Comparison of ENCODE assay signal across 1 cellular context in genomic region chr20:36235892-36236785, GRCh38.
TF ChIP-seq lines count a peak whose summit lies in the region.

Gene AAR2 (plus strand): TSS chr20:36236478. CDS start chr20:36239869, 3,391 bp downstream.

TF ChIP-seq in K562, 482 proteins besides CTCF, POLR2A, EP300 and RAD21 (continued from another document and continues in another):
- TF ChIP-seq, protein P1, sequence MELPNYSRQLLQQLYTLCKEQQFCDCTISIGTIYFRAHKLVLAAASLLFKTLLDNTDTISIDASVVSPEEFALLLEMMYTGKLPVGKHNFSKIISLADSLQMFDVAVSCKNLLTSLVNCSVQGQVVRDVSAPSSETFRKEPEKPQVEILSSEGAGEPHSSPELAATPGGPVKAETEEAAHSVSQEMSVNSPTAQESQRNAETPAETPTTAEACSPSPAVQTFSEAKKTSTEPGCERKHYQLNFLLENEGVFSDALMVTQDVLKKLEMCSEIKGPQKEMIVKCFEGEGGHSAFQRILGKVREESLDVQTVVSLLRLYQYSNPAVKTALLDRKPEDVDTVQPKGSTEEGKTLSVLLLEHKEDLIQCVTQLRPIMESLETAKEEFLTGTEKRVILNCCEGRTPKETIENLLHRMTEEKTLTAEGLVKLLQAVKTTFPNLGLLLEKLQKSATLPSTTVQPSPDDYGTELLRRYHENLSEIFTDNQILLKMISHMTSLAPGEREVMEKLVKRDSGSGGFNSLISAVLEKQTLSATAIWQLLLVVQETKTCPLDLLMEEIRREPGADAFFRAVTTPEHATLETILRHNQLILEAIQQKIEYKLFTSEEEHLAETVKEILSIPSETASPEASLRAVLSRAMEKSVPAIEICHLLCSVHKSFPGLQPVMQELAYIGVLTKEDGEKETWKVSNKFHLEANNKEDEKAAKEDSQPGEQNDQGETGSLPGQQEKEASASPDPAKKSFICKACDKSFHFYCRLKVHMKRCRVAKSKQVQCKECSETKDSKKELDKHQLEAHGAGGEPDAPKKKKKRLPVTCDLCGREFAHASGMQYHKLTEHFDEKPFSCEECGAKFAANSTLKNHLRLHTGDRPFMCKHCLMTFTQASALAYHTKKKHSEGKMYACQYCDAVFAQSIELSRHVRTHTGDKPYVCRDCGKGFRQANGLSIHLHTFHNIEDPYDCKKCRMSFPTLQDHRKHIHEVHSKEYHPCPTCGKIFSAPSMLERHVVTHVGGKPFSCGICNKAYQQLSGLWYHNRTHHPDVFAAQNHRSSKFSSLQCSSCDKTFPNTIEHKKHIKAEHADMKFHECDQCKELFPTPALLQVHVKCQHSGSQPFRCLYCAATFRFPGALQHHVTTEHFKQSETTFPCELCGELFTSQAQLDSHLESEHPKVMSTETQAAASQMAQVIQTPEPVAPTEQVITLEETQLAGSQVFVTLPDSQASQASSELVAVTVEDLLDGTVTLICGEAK (IDR thresholded peaks at IDR 0.05), result peak; percentile 99
- TF ChIP-seq, protein P1 (CRISPR knock-in tag; IDR thresholded peaks at IDR 0.05), result no peak
- no peak for TF ChIP-seq NR3C1 (CRISPR knock-in tag; IDR thresholded peaks at IDR 0.05)
- no peak for TF ChIP-seq FOXA3 (CRISPR knock-in tag; conservative IDR thresholded peaks at IDR 0.05 in 1 of 2, IDR thresholded peaks at IDR 0.05 in 1 of 2)
- TF ChIP-seq TBP (optimal IDR thresholded peaks at IDR 0.05; ENCODE audit: low read depth, low read length), result peak; percentile 93
- TF ChIP-seq NCOR1 (IDR thresholded peaks at IDR 0.05), result no peak
- peak; percentile 35 for TF ChIP-seq ZFP36 (IDR thresholded peaks at IDR 0.05; ENCODE audit: low read depth, low read length, partially characterized antibody)
- TF ChIP-seq CREB3L1 (IDR thresholded peaks at IDR 0.05; ENCODE audit: borderline replicate concordance, low read depth), result peak; percentile 47; the same call in 1 of the 2 replicates
- 0 out of 2 replicates have a peak, but pooled peaks have one; percentile 37 for TF ChIP-seq DMBX1 (CRISPR knock-in tag; IDR thresholded peaks at IDR 0.05; ENCODE audit: borderline replicate concordance)
- TF ChIP-seq, protein P2, sequence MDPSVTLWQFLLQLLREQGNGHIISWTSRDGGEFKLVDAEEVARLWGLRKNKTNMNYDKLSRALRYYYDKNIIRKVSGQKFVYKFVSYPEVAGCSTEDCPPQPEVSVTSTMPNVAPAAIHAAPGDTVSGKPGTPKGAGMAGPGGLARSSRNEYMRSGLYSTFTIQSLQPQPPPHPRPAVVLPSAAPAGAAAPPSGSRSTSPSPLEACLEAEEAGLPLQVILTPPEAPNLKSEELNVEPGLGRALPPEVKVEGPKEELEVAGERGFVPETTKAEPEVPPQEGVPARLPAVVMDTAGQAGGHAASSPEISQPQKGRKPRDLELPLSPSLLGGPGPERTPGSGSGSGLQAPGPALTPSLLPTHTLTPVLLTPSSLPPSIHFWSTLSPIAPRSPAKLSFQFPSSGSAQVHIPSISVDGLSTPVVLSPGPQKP (CRISPR knock-in tag; IDR thresholded peaks at IDR 0.05), result no peak
- TF ChIP-seq ZSCAN29 (IDR thresholded peaks at IDR 0.05), result no peak
- no peak for TF ChIP-seq LARP7 (IDR thresholded peaks at IDR 0.05)
- no peak for TF ChIP-seq DDX20 (tag; IDR thresholded peaks at IDR 0.05; ENCODE audit: low read depth)
- peak; percentile 89 for TF ChIP-seq EP400 (IDR thresholded peaks at IDR 0.05)
- peak; percentile 34; the same call in 1 of the 2 replicates for TF ChIP-seq ESRRA (IDR thresholded peaks at IDR 0.05; ENCODE audit: borderline replicate concordance, low read depth)
- no peak for TF ChIP-seq PHTF2 (CRISPR knock-in tag; IDR thresholded peaks at IDR 0.05)
- no peak for TF ChIP-seq FOXJ3 (CRISPR knock-in tag; IDR thresholded peaks at IDR 0.05)
- TF ChIP-seq ZNF133 (CRISPR knock-in tag; IDR thresholded peaks at IDR 0.05), result no peak
- no peak for TF ChIP-seq GTF2F1 (IDR thresholded peaks at IDR 0.05; ENCODE audit: low read depth, low read length)
- TF ChIP-seq DNMT1 (IDR thresholded peaks at IDR 0.05), result no peak
- peak; percentile 91 for TF ChIP-seq POLR2G (IDR thresholded peaks at IDR 0.05; ENCODE audit: low read depth, low read length)
- no peak for TF ChIP-seq CC2D1A (IDR thresholded peaks at IDR 0.05)
- no peak for TF ChIP-seq CLOCK (CRISPR knock-in tag; IDR thresholded peaks at IDR 0.05; ENCODE audit: borderline replicate concordance)
- no peak for TF ChIP-seq ZNF696 (CRISPR knock-in tag; conservative IDR thresholded peaks at IDR 0.05)
- TF ChIP-seq E2F1 (CRISPR knock-in tag; IDR thresholded peaks at IDR 0.05), result no peak
- TF ChIP-seq HDAC8 (tag; IDR thresholded peaks at IDR 0.05), result peak; percentile 78; the same call in 1 of the 2 replicates
- TF ChIP-seq MITF (IDR thresholded peaks at IDR 0.05), result no peak
- TF ChIP-seq KAT7 (CRISPR knock-in tag; IDR thresholded peaks at IDR 0.05; ENCODE audit: borderline replicate concordance), result no peak; the same call in 1 of the 2 replicates
- TF ChIP-seq USF1 (CRISPR knock-in tag; IDR thresholded peaks at IDR 0.05), result no peak
- TF ChIP-seq ZNF79 (CRISPR knock-in tag; IDR thresholded peaks at IDR 0.05; ENCODE audit: low read depth), result no peak
- peak in 2 of 3 experiments; percentile 55 to 76 for TF ChIP-seq YY1 (IDR thresholded peaks at IDR 0.05; ENCODE audit: borderline replicate concordance in 1 of 3, control insufficient read depth in 1 of 3, extremely low read depth in 1 of 3, insufficient read depth in 3 of 3, insufficient read length in 1 of 3, insufficient replicate concordance in 2 of 3, low read depth in 1 of 3, low read length in 2 of 3)
- TF ChIP-seq SLC30A9 (CRISPR knock-in tag; IDR thresholded peaks at IDR 0.05), result no peak
- no peak for TF ChIP-seq STAT5B (CRISPR knock-in tag; IDR thresholded peaks at IDR 0.05)
- TF ChIP-seq VEZF1 (CRISPR knock-in tag; IDR thresholded peaks at IDR 0.05), result no peak; the same call in 1 of the 2 replicates
- no peak for TF ChIP-seq SREBF1 (IDR thresholded peaks at IDR 0.05; ENCODE audit: borderline replicate concordance, low read depth, low read length)
- TF ChIP-seq, protein P3, sequence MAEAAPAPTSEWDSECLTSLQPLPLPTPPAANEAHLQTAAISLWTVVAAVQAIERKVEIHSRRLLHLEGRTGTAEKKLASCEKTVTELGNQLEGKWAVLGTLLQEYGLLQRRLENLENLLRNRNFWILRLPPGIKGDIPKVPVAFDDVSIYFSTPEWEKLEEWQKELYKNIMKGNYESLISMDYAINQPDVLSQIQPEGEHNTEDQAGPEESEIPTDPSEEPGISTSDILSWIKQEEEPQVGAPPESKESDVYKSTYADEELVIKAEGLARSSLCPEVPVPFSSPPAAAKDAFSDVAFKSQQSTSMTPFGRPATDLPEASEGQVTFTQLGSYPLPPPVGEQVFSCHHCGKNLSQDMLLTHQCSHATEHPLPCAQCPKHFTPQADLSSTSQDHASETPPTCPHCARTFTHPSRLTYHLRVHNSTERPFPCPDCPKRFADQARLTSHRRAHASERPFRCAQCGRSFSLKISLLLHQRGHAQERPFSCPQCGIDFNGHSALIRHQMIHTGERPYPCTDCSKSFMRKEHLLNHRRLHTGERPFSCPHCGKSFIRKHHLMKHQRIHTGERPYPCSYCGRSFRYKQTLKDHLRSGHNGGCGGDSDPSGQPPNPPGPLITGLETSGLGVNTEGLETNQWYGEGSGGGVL (CRISPR knock-in tag; IDR thresholded peaks at IDR 0.05), result no peak
- TF ChIP-seq CEBPG (CRISPR knock-in tag; IDR thresholded peaks at IDR 0.05), result no peak
- TF ChIP-seq CEBPG (tag; conservative IDR thresholded peaks at IDR 0.05 in 1 of 2, IDR thresholded peaks at IDR 0.05 in 1 of 2), result no peak
